Comparison of ENCODE assay signal across 8 cellular contexts in genomic region chr17:65039349-65039988, GRCh38. TPM values are rescaled to one million over a fixed set of nuclear protein-coding genes. Genes with fewer than 3 reads are reported as not detected.
DNase-seq lines count a peak whose midpoint lies in the region; ATAC-seq, FAIRE-seq and TF ChIP-seq lines count a peak whose summit lies in the region.

No MANE protein-coding gene starts in this region.

- TF ChIP-seq POLR2A in H54 (IDR thresholded peaks at IDR 0.05; ENCODE audit: low read depth, low read length) = 0 out of 2 replicates have a peak, but pooled peaks have one; percentile 9

- 0 out of 2 replicates have a peak, but pooled peaks cover 17% of the 10 kb centered on the region for H4K20me1 ChIP-seq in PC-3 (ENCODE audit: low read length)

- POLR2A ChIA-PET in PC-3 (lab: Charles Lee; ENCODE audit: unreplicated experiment) = no interaction called here

- intact Hi-C loops in PC-3 (cut with micrococcal nuclease) (no loop called here), upper lobe of right lung (cut with DNase I) (no loop called here)

- H3K27ac ChIP-seq in PC-3 (ENCODE audit: low read length) (peak overlapping the region; percentile 49), cingulate gyrus (ENCODE audit: low read depth, low read length) (peak overlapping the region; percentile 43), upper lobe of right lung (no peak overlapping the region)

- H3K79me2 ChIP-seq in PC-3 (ENCODE audit: low read length) = peaks cover 98% of the 10 kb centered on the region

- no TSS peak for BruUV-seq in PC-3 (replicated peaks; lab: Mats Ljungman, UMichigan)

- H3F3A ChIP-seq in PC-3 (ENCODE audit: low read length, unreplicated experiment) = peaks cover 3% of the 10 kb centered on the region

- DNase-seq in H54 (ENCODE audit: insufficient read length, low spot score) (no peak), PC-3 (peak; percentile 86), upper lobe of right lung (no peak), NCI-H1417 treated with DMSO at 0.1 percent for 48 hours (lab: John Stamatoyannopoulos, UW) (no peak), OCI-M2 (lab: John Stamatoyannopoulos, UW; ENCODE audit: unreplicated experiment) (no peak), NCI-H1048 (lab: John Stamatoyannopoulos, UW) (no peak)

- ATAC-seq in GM18498 (IDR thresholded peaks at IDR 0.05; ENCODE audit: unreplicated experiment) (peak; percentile 79), PC-3 (peak; percentile 92), upper lobe of right lung (peak; percentile 15)

- no peaks in the 10 kb centered on the region for H3K27me3 ChIP-seq in PC-3 (ENCODE audit: low read length)
- no peaks in the 10 kb centered on the region for H3K27me3 ChIP-seq in upper lobe of right lung

- FAIRE-seq in H54 (lab: Jason Lieb, UNC) = no peak

- H3K4me2 ChIP-seq in PC-3 (ENCODE audit: low read length) = peak overlapping the region; percentile 44

- no peaks in the 10 kb centered on the region for H3K9me2 ChIP-seq in PC-3 (replicated peaks; ENCODE audit: low read length)

- CTCF ChIA-PET in PC-3 (lab: Charles Lee) = no interaction called here

- 0 out of 2 replicates have a peak overlapping the region, but pooled peaks have one; percentile 4 for H3K4me3 ChIP-seq in PC-3 (ENCODE audit: low read length)
- no peak overlapping the region for H3K4me3 ChIP-seq in upper lobe of right lung

- no peak overlapping the region for H2AFZ ChIP-seq in PC-3 (ENCODE audit: low read length)

- H3K36me3 ChIP-seq in PC-3 (ENCODE audit: low read depth, low read length) (peaks cover 5% of the 10 kb centered on the region; the same call in 1 of the 2 replicates), upper lobe of right lung (peaks cover 17% of the 10 kb centered on the region)

- H3K9ac ChIP-seq in PC-3 (ENCODE audit: low read length) = no peak overlapping the region

- H3K4me1 ChIP-seq in PC-3 (ENCODE audit: insufficient read depth, low read length) = peaks cover 22% of the 10 kb centered on the region
- peaks cover 84% of the 10 kb centered on the region for H3K4me1 ChIP-seq in upper lobe of right lung

- TF ChIP-seq CTCF in PC-3 (conservative IDR thresholded peaks at IDR 0.05; ENCODE audit: low read depth, low read length) (no peak), upper lobe of right lung (IDR thresholded peaks at IDR 0.05) (no peak)

- H3K9me3 ChIP-seq in PC-3 (ENCODE audit: low read length) (no peaks in the 10 kb centered on the region), upper lobe of right lung (no peaks in the 10 kb centered on the region)

RNA-seq across cellular contexts. Expression of gene GNA13, which starts 17.1 kb away (rescaled TPM):
- 33.9 and 38.0 TPM in 2 replicates for total RNA-seq in PC-3 (2014; rRNA removed)
- 51.3 TPM for total RNA-seq in upper lobe of right lung

Comparison
In these comparisons a context has a peak if more than half of its experiments do, and no peak if none do; other contexts are left out.
1. ATAC-seq: peak in every context shown above with its lines; median percentile 92 in PC-3; 79 in GM18498; 15 in upper lobe of right lung.